ENCODE assay signal across 8 cellular contexts in genomic region chr5:81751009-81751835, GRCh38.
DNase-seq lines count a peak whose midpoint lies in the region; ATAC-seq and TF ChIP-seq lines count a peak whose summit lies in the region.

Gene SSBP2, minus strand, starts transcription at chr5:81751097. Its CDS starts 55 bp downstream, at chr5:81751042.

- H3K4me3 ChIP-seq in AG10803 (ENCODE audit: low read length): peak within 1 kb of the TSS; percentile 85

- H3K9me3 Mint-ChIP-seq in central memory CD8-positive, alpha-beta T cell: no peaks in the 10 kb centered on the region

- ATAC-seq in GM19025 (IDR thresholded peaks at IDR 0.05; ENCODE audit: low read depth, unreplicated experiment) (peak; percentile 72), HG03280 (IDR thresholded peaks at IDR 0.05; ENCODE audit: unreplicated experiment) (peak; percentile 79)
- peak; percentile 88 for ATAC-seq in central memory CD8-positive, alpha-beta T cell (replicated peaks; ENCODE audit: extremely low read depth, poor library complexity, severe bottlenecking)

- no peak for TF ChIP-seq CTCF in AG10803 (conservative IDR thresholded peaks at IDR 0.05; ENCODE audit: low read length)

- DNase-seq in AG10803 (ENCODE audit: low read depth) (peak; percentile 99), NCI-H345 (lab: John Stamatoyannopoulos, UW) (peak; percentile 97), islet precursor cell (peak; percentile 99)
- peak; percentile 97 for DNase-seq in activated CD4-positive, CD25-positive, alpha-beta regulatory T cell treated with anti-CD3 and anti-CD28 coated beads, Interleukin-2, amount 50 U/mL, for 16 hours (ENCODE audit: low read depth, low spot score)
- peak; percentile 99 for DNase-seq in central memory CD8-positive, alpha-beta T cell (ENCODE audit: low spot score in 2 of 2)
- peak; percentile 98 for DNase-seq in stimulated activated CD4-positive, alpha-beta T cell treated with anti-CD3 and anti-CD28 coated beads, Interleukin-12 subunit alpha, Interleukin-12 subunit beta, amount 100 ng/mL, for 4 hours

- H3K36me3 Mint-ChIP-seq in central memory CD8-positive, alpha-beta T cell (ENCODE audit: insufficient read depth): peaks cover 12% of the 10 kb centered on the region

- no peaks in the 10 kb centered on the region for H3K27me3 Mint-ChIP-seq in central memory CD8-positive, alpha-beta T cell

- peak within 1 kb of the TSS; percentile 88 for H3K4me3 Mint-ChIP-seq in central memory CD8-positive, alpha-beta T cell

- peaks cover 20% of the 10 kb centered on the region for H3K4me1 Mint-ChIP-seq in central memory CD8-positive, alpha-beta T cell

- peak within 1 kb of the TSS; percentile 91 for H3K27ac Mint-ChIP-seq in central memory CD8-positive, alpha-beta T cell (ENCODE audit: low read depth)

Comparison
In these comparisons a context has a peak if more than half of its experiments do, and no peak if none do; other contexts are left out.
1. Peak in every context shown above with its lines: DNase-seq, ATAC-seq and H3K4me3 ChIP-seq.